In the genomic region with DNA sequence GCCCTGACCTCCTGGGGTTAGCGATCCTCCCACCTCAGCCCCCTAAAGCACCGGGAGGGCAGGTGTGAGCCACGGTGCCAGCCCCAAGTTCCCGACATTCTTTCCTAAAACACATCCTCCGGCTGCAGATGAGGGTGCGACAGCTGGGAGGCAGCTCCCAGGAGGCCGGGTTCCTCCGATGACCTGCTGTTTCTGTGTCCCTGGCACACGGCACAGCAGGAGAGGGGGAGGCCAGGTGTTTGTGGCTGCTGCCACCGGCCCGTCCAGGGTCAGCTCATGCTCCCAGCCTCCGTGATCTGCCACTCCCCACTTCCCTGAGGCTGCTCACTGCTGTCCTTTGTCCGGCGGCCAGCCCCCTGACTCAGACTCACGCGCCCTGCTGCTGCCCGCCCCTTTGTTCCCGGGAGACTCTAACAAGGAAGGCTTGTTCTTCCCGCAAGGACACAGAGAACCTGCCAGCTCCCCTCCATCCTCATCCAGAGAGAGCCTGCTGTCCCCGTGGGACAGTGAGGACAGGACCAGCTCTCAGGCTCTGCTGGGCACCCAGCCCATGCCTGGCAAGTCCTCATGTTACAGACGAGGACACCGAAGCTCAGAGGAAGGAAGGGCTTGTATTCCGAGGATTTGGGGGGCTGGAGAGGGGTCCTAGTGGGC, we compare ENCODE assay signal across 10 cellular contexts. TPM values are rescaled to one million over a fixed set of nuclear protein-coding genes. Genes with fewer than 3 reads are reported as not detected.
DNase-seq lines count a peak whose midpoint lies in the region; ATAC-seq and TF ChIP-seq lines count a peak whose summit lies in the region.
"Had no signal": no experiment of that assay in that cellular context is flagged by ENCODE, and none has a peak within 500 bp of the region (broad histone marks: within the 10 kb centered on the region; RNA-seq: fewer than 3 reads in every experiment).

No MANE protein-coding gene starts in this region.

- peaks cover 4% of the 10 kb centered on the region for H4K20me1 ChIP-seq in H9 (ENCODE audit: control insufficient read depth, insufficient read depth, insufficient read length)

- H3K23ac ChIP-seq in H9 (ENCODE audit: insufficient read length, low read depth, low read length) = no peak overlapping the region

- peak overlapping the region; percentile 9 for H3K4me3 ChIP-seq in retinal pigment epithelial cell (ENCODE audit: low read length)
- H3K4me3 ChIP-seq: Peyer's patch had no signal

- intact Hi-C loops in head of caudate nucleus (cut with DNase I) = loop anchor here (10.0 kb wide), 1 partner anchor 101 kb away; no protein-coding TSS in a partner anchor

- H3K27ac Mint-ChIP-seq in H9 = peak overlapping the region in 1 of 3 experiments; percentile 12; a peak in 1 of 7 replicates

- H2BK15ac ChIP-seq in H9 (ENCODE audit: low read depth, low read length) = no peak overlapping the region

- H3K27ac ChIP-seq in H9 (ENCODE audit: insufficient read length, low read depth, low read length) (no peak overlapping the region), foreskin keratinocyte (no peak overlapping the region)

- H3K36me3 Mint-ChIP-seq in H9 (ENCODE audit: insufficient read depth in 1 of 3, low read depth in 3 of 3) = peaks cover 0 to 4% (median under 1%) of the 10 kb centered on the region in 3 experiments; a peak in 4 of 7 replicates

- TF ChIP-seq CTCF in H9 (conservative IDR thresholded peaks at IDR 0.05) (no peak), retinal pigment epithelial cell (conservative IDR thresholded peaks at IDR 0.05; ENCODE audit: low read depth, low read length) (no peak), foreskin keratinocyte (conservative IDR thresholded peaks at IDR 0.05) (no peak)

- H3K14ac ChIP-seq in H9 (ENCODE audit: insufficient read depth, low read length) = no peak overlapping the region

- no peak overlapping the region for H3K56ac ChIP-seq in H9 (ENCODE audit: insufficient read length, low read depth, low read length)

- no peak overlapping the region for H3T11ph ChIP-seq in H9 (ENCODE audit: low read length)

- peaks cover 20 to 32% of the 10 kb centered on the region in 2 experiments for H3K4me1 Mint-ChIP-seq in H9

- H3K27me3 ChIP-seq in H9 (ENCODE audit: insufficient read depth, low read length) = no peaks in the 10 kb centered on the region
- H3K27me3 ChIP-seq in foreskin keratinocyte = peaks cover 26% of the 10 kb centered on the region
- H3K27me3 ChIP-seq: Peyer's patch had no signal

- H3K9me3 ChIP-seq in H9 (ENCODE audit: control insufficient read depth, low read depth, low read length) = no peaks in the 10 kb centered on the region

- H3K9me3 Mint-ChIP-seq in H9 = peaks cover 11 to 14% of the 10 kb centered on the region in 2 experiments

- no peak for DNase-seq in H9
- DNase-seq in head of caudate nucleus = peak; percentile 74 to 98 (median 91)
- peak; percentile 78 for DNase-seq in retinal pigment epithelial cell (ENCODE audit: low read depth)
- DNase-seq in iPS-NIHi7 (ENCODE audit: extremely low spot score) = no peak
- DNase-seq in Kasumi-1 (lab: John Stamatoyannopoulos, UW) = no peak
- DNase-seq in foreskin keratinocyte = no peak
- DNase-seq: activated T-cell treated with anti-CD3 and anti-CD28 coated beads, Interleukin-2, amount 50 U/mL, for 1 hour had no signal

- H3K4ac ChIP-seq in H9 (ENCODE audit: low read depth, low read length) = no peak overlapping the region

- H3K4me1 ChIP-seq in H9 (ENCODE audit: insufficient read depth, low read length) (no peaks in the 10 kb centered on the region; the same call in 1 of the 2 replicates), foreskin keratinocyte (no peaks in the 10 kb centered on the region)

- H3K4me3 Mint-ChIP-seq in H9 = peak overlapping the region; percentile 31 to 45; a peak in 4 of 5 replicates

- H2AK5ac ChIP-seq in H9 (ENCODE audit: insufficient read length, low read length) = no peak overlapping the region

- no peaks in the 10 kb centered on the region for H3K79me2 ChIP-seq in H9 (ENCODE audit: insufficient read depth, low read length)

- no peak overlapping the region for H4K5ac ChIP-seq in H9 (ENCODE audit: insufficient read length, low read depth, low read length)

- ATAC-seq in GM18498 (IDR thresholded peaks at IDR 0.05; ENCODE audit: unreplicated experiment) (no peak), foreskin keratinocyte (no peak)

- H2BK12ac ChIP-seq in H9 (ENCODE audit: insufficient read length, low read depth, low read length) = no peak overlapping the region

- H3K4me2 ChIP-seq in H9 (ENCODE audit: insufficient read depth, insufficient read length, low read length) = no peak overlapping the region

- no peak overlapping the region for H2BK20ac ChIP-seq in H9 (ENCODE audit: low read depth, low read length, poor library complexity, severe bottlenecking)

- TF ChIP-seq POLR2A in Raji (IDR thresholded peaks at IDR 0.05; ENCODE audit: insufficient read depth, low read depth, low read length) = peak; percentile 26; the same call in 1 of the 2 replicates

- no peak overlapping the region for H3K9ac ChIP-seq in H9 (ENCODE audit: extremely low read depth, insufficient read length, low read length)

- peaks cover 31% of the 10 kb centered on the region for H3K27me3 Mint-ChIP-seq in H9 (ENCODE audit: low read depth)

- no peak overlapping the region for H3K18ac ChIP-seq in H9 (ENCODE audit: insufficient read length, low read depth, low read length)

- H3K79me1 ChIP-seq in H9 (ENCODE audit: insufficient read depth, low read depth, low read length, poor library complexity, severe bottlenecking) = no peaks in the 10 kb centered on the region

- H3K23me2 ChIP-seq in H9 (ENCODE audit: insufficient read length, low read depth, low read length, poor library complexity, severe bottlenecking) = peaks cover 4% of the 10 kb centered on the region

- no CpG with 5 or more reads among the region's 23 CpGs for WGBS in H9 (ENCODE audit: extremely low coverage, insufficient read length, low lambda C conversion rate)

- H4K8ac ChIP-seq in H9 (replicated peaks; ENCODE audit: insufficient read length, low read depth, low read length) = no peak overlapping the region

- no peak overlapping the region for H2BK120ac ChIP-seq in H9 (ENCODE audit: low read depth, low read length, poor library complexity, severe bottlenecking)

- no peak overlapping the region for H4K91ac ChIP-seq in H9 (ENCODE audit: insufficient read length, low read depth, low read length)

- no peak overlapping the region for H2AFZ ChIP-seq in H9 (ENCODE audit: low read length)

- no peak overlapping the region for H2BK5ac ChIP-seq in H9 (ENCODE audit: insufficient read length, low read length)

RNA-seq across cellular contexts. Expression of gene MADCAM1, which starts 10.6 kb away (rescaled TPM):
- 0.72 and 1.2 TPM in 2 replicates for total RNA-seq in H9 (2021)
- 0.07 and 0.10 TPM in 2 replicates for total RNA-seq in foreskin keratinocyte
- 0.09 and 0.15 TPM in 2 replicates for polyA plus RNA-seq in foreskin keratinocyte

RNA-seq across cellular contexts. Expression of gene TPGS1, which starts 21.6 kb away (rescaled TPM):
- total RNA-seq in H9 (2021) (7.4 and 8.1 TPM in 2 replicates), foreskin keratinocyte (7.3 and 7.9 TPM in 2 replicates)
- 7.6 and 9.9 TPM in 2 replicates for polyA plus RNA-seq in foreskin keratinocyte

RNA-seq across cellular contexts. Expression of gene SHC2, which starts 24.9 kb away (rescaled TPM):
- total RNA-seq in H9 (2021) (16.6 and 18.0 TPM in 2 replicates), foreskin keratinocyte (0.42 and 0.54 TPM in 2 replicates)
- polyA plus RNA-seq in foreskin keratinocyte = 0.38 and 0.41 TPM in 2 replicates

RNA-seq across cellular contexts. Expression of gene CDC34, which starts 45.9 kb away (rescaled TPM):
- total RNA-seq in H9 (2021) (109 and 112 TPM in 2 replicates), foreskin keratinocyte (80.0 and 81.4 TPM in 2 replicates)
- 94.5 and 105 TPM in 2 replicates for polyA plus RNA-seq in foreskin keratinocyte

RNA-seq across cellular contexts. Expression of gene GZMM, which starts 58.1 kb away (rescaled TPM):
- total RNA-seq in H9 (2021) = 0.64 and 0.66 TPM in 2 replicates
- not detected in 2 replicates for total RNA-seq in foreskin keratinocyte
- 0.10 TPM in 1 of 2 replicates, not detected in the other for polyA plus RNA-seq in foreskin keratinocyte

Comparison
In these comparisons a context has a peak if more than half of its experiments do, and no peak if none do; other contexts are left out.
1. DNase-seq: peak in head of caudate nucleus (42 of 42) and retinal pigment epithelial cell (single experiment); none in H9 (single experiment), iPS-NIHi7 (single experiment), Kasumi-1 (0 of 2) and foreskin keratinocyte (0 of 2).
2. RNA of gene SHC2, which starts 24.9 kb away (total RNA-seq): 16.6 to 18.0 TPM in H9; 0.42 to 0.54 TPM in foreskin keratinocyte; every median in the first group is over 10 times any median in the second.